ENCODE assay signal across 1 cellular context in the genomic region with DNA sequence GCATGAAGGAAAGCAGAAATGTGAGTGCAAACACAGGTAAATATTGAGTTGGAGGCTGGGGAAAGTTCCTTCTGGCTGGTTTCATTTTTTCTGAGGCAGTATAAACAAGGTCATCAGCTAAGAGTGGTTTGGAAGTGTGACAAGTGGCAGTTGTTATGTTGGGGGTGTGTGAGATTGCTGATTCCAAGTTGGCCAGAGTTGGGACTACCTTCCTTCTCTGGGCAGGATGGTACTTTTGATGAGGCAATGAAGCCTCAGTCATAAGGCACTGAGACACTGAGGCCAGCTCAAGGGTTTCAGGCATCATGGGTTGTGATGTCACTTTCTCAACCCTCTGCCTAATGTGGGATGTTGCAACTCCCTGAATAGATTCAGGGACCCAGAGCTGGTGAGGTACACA.
TF ChIP-seq lines count a peak whose summit lies in the region.

No MANE protein-coding gene starts in this region.

TF ChIP-seq in GM23338, 12 proteins besides CTCF, POLR2A, EP300 and RAD21 (continued from another document):
- TF ChIP-seq, protein P1, sequence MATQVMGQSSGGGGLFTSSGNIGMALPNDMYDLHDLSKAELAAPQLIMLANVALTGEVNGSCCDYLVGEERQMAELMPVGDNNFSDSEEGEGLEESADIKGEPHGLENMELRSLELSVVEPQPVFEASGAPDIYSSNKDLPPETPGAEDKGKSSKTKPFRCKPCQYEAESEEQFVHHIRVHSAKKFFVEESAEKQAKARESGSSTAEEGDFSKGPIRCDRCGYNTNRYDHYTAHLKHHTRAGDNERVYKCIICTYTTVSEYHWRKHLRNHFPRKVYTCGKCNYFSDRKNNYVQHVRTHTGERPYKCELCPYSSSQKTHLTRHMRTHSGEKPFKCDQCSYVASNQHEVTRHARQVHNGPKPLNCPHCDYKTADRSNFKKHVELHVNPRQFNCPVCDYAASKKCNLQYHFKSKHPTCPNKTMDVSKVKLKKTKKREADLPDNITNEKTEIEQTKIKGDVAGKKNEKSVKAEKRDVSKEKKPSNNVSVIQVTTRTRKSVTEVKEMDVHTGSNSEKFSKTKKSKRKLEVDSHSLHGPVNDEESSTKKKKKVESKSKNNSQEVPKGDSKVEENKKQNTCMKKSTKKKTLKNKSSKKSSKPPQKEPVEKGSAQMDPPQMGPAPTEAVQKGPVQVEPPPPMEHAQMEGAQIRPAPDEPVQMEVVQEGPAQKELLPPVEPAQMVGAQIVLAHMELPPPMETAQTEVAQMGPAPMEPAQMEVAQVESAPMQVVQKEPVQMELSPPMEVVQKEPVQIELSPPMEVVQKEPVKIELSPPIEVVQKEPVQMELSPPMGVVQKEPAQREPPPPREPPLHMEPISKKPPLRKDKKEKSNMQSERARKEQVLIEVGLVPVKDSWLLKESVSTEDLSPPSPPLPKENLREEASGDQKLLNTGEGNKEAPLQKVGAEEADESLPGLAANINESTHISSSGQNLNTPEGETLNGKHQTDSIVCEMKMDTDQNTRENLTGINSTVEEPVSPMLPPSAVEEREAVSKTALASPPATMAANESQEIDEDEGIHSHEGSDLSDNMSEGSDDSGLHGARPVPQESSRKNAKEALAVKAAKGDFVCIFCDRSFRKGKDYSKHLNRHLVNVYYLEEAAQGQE (IDR thresholded peaks at IDR 0.05; ENCODE audit: unreplicated experiment), result no peak
- TF ChIP-seq ZNF331 (CRISPR knock-in tag; IDR thresholded peaks at IDR 0.05; ENCODE audit: low read depth) (no peak), EZH2 (IDR thresholded peaks at IDR 0.05; ENCODE audit: low read depth, unreplicated experiment) (no peak), NANOG (IDR thresholded peaks at IDR 0.05; ENCODE audit: borderline replicate concordance) (no peak), ZNF114 (CRISPR knock-in tag; IDR thresholded peaks at IDR 0.05) (no peak), EZH2phosphoT487 (IDR thresholded peaks at IDR 0.05; ENCODE audit: unreplicated experiment) (no peak), POLR2AphosphoS5 (IDR thresholded peaks at IDR 0.05; ENCODE audit: low read depth) (no peak), CREB1 (CRISPR knock-in tag; IDR thresholded peaks at IDR 0.05; ENCODE audit: low read depth) (no peak)
- TF ChIP-seq, protein P2, sequence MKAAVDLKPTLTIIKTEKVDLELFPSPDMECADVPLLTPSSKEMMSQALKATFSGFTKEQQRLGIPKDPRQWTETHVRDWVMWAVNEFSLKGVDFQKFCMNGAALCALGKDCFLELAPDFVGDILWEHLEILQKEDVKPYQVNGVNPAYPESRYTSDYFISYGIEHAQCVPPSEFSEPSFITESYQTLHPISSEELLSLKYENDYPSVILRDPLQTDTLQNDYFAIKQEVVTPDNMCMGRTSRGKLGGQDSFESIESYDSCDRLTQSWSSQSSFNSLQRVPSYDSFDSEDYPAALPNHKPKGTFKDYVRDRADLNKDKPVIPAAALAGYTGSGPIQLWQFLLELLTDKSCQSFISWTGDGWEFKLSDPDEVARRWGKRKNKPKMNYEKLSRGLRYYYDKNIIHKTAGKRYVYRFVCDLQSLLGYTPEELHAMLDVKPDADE (IDR thresholded peaks at IDR 0.05), result no peak
